In the genomic region with DNA sequence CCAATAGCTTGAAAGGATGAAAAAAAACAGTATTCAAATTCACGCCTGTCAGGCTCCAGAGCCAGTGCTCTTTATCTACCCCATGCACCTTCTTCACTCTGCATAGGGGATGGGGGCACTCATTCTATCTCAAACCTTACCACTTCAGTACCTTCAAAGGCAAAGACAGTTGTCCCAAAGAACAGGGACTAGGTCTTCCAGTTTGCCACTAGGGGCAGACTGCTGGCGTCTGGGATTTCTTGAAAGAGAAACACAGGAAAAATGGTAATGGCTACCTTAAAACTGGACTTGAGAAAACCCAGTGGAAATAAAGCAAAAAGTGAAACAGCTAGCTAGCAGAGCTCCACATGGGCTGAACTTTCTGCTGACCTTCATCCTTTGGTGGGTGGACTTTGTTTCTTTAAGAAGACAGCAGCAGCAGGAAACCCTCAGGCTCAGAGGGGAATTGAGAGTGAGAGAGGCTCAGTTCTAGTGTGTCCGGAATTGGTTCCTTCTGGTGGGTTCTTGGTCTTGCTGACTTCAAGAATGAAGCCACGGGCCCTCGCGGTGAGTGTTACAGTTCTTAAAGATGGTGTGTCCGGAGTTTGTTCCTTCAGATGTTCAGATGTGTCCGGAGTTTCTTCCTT, we compare ENCODE assay signal across 9 cellular contexts. TPM values are rescaled to one million over a fixed set of nuclear protein-coding genes. Genes with fewer than 3 reads are reported as not detected.
DNase-seq lines count a peak whose midpoint lies in the region; ATAC-seq and TF ChIP-seq lines count a peak whose summit lies in the region.
"Had no signal": no experiment of that assay in that cellular context is flagged by ENCODE, and none has a peak within 500 bp of the region (broad histone marks: within the 10 kb centered on the region; RNA-seq: fewer than 3 reads in every experiment).

No MANE protein-coding gene starts in this region.

- dilution Hi-C loops in mammary epithelial cell (cut with HindIII; ENCODE audit: low sequenced_read_pairs) = loop anchor here (5.0 kb wide), 1 partner anchor 89 kb away; no protein-coding TSS in a partner anchor

- in situ Hi-C loops in mammary epithelial cell (cut with MboI; ENCODE audit: low sequenced_read_pairs in 2 of 2) = no loop called here

- no peaks in the 10 kb centered on the region for H3K36me3 Mint-ChIP-seq in activated T-helper 1 cell treated with anti-CD3 and anti-CD28 coated beads, Interleukin-12 subunit alpha, Interleukin-12 subunit beta, Interleukin-2, Interleukin-4 antibody, amounts not matched to agents 30 ng/mL and 10 ng/mL and 1 ng/mL, durations not matched to agents 14 hours and 24 hours and 36 hours (ENCODE audit: low read depth)

- TF ChIP-seq CTCF in GM12872 (IDR thresholded peaks at IDR 0.05; ENCODE audit: insufficient read depth, low read depth, low read length) = peak; percentile 66
- TF ChIP-seq CTCF in mammary epithelial cell (conservative IDR thresholded peaks at IDR 0.05 in 1 of 2, IDR thresholded peaks at IDR 0.05 in 1 of 2; ENCODE audit: extremely low read depth in 1 of 2, insufficient read depth in 1 of 2, low read depth in 1 of 2, low read length in 2 of 2) = peak; percentile 59 to 62

- CTCF ChIA-PET in mammary epithelial cell (lab: Charles Lee; ENCODE audit: low non-redundant PET) = interaction anchor here (0.6 kb wide), 1 partner anchor 41 kb away, joined by 4 read pairs; no protein-coding TSS in a partner anchor

- no peaks in the 10 kb centered on the region for H3K27me3 ChIP-seq in mammary epithelial cell (ENCODE audit: insufficient read depth, low read length)

- DNase-seq in LoVo (ENCODE audit: low spot score) (peak; percentile 12), mammary epithelial cell (no peak), non-pigmented ciliary epithelial cell (ENCODE audit: low read depth) (peak; percentile 1), NCI-H2196 treated with DMSO at 0.1 percent for 48 hours (lab: John Stamatoyannopoulos, UW; ENCODE audit: unreplicated experiment) (no peak), middle frontal gyrus (ENCODE audit: extremely low spot score, low spot score) (no peak)
- DNase-seq in activated T-helper 1 cell treated with anti-CD3 and anti-CD28 coated beads, Interleukin-12 subunit alpha, Interleukin-12 subunit beta, Interleukin-2, Interleukin-4 antibody, amounts not matched to agents 30 ng/mL and 10 ng/mL and 1 ng/mL, durations not matched to agents 14 hours and 24 hours and 36 hours (ENCODE audit: low spot score) = no peak
- DNase-seq: effector CD8-positive, alpha-beta T cell had no signal

- no peaks in the 10 kb centered on the region for H4K20me1 ChIP-seq in mammary epithelial cell (ENCODE audit: insufficient read depth, low read length)

- no TSS peak for BruUV-seq in mammary epithelial cell (replicated peaks; lab: Mats Ljungman, UMichigan)

- no peak overlapping the region for H3K4me3 ChIP-seq in mammary epithelial cell (replicated peaks in 1 of 3; ENCODE audit: insufficient read depth in 1 of 3, low read depth in 2 of 3, low read length in 3 of 3)

- no peak overlapping the region for H3K9ac ChIP-seq in mammary epithelial cell (ENCODE audit: insufficient read depth, low read length)

- no peaks in the 10 kb centered on the region for H3K79me2 ChIP-seq in mammary epithelial cell (ENCODE audit: insufficient read depth, low read length)

- intact Hi-C loops in mammary epithelial cell (cut with micrococcal nuclease) = no loop called here
- intact Hi-C loops in activated T-helper 1 cell treated with anti-CD3 and anti-CD28 coated beads, Interleukin-12 subunit alpha, Interleukin-12 subunit beta, Interleukin-2, Interleukin-4 antibody, amounts not matched to agents 30 ng/mL and 10 ng/mL and 1 ng/mL, durations not matched to agents 14 hours and 24 hours and 36 hours (cut with micrococcal nuclease) = no loop called here

- no peaks in the 10 kb centered on the region for H3K4me1 ChIP-seq in mammary epithelial cell (ENCODE audit: insufficient read depth, low read length)

- no peaks in the 10 kb centered on the region for H3K9me3 ChIP-seq in mammary epithelial cell (replicated peaks; ENCODE audit: insufficient read depth, low read length)

- H3K4me2 ChIP-seq in mammary epithelial cell (ENCODE audit: insufficient read depth, low read depth, low read length) = no peak overlapping the region

- no peaks in the 10 kb centered on the region for H3K36me3 ChIP-seq in mammary epithelial cell (ENCODE audit: insufficient read depth, low read length)

- no peak overlapping the region for H3K27ac ChIP-seq in mammary epithelial cell (ENCODE audit: insufficient read depth, low read depth, low read length)

- H3K27me3 Mint-ChIP-seq in activated T-helper 1 cell treated with anti-CD3 and anti-CD28 coated beads, Interleukin-12 subunit alpha, Interleukin-12 subunit beta, Interleukin-2, Interleukin-4 antibody, amounts not matched to agents 30 ng/mL and 10 ng/mL and 1 ng/mL, durations not matched to agents 14 hours and 24 hours and 36 hours (ENCODE audit: insufficient read depth) = peaks cover 14% of the 10 kb centered on the region

- H2AFZ ChIP-seq in mammary epithelial cell (ENCODE audit: low read depth, low read length) = peak overlapping the region; percentile 59

- H3K27ac Mint-ChIP-seq in activated T-helper 1 cell treated with anti-CD3 and anti-CD28 coated beads, Interleukin-12 subunit alpha, Interleukin-12 subunit beta, Interleukin-2, Interleukin-4 antibody, amounts not matched to agents 30 ng/mL and 10 ng/mL and 1 ng/mL, durations not matched to agents 14 hours and 24 hours and 36 hours = no peak overlapping the region

- no peak for ATAC-seq in HG03280 (IDR thresholded peaks at IDR 0.05; ENCODE audit: unreplicated experiment)

- no peaks in the 10 kb centered on the region for H3K4me1 Mint-ChIP-seq in activated T-helper 1 cell treated with anti-CD3 and anti-CD28 coated beads, Interleukin-12 subunit alpha, Interleukin-12 subunit beta, Interleukin-2, Interleukin-4 antibody, amounts not matched to agents 30 ng/mL and 10 ng/mL and 1 ng/mL, durations not matched to agents 14 hours and 24 hours and 36 hours (ENCODE audit: low read depth)

- H3K4me3 Mint-ChIP-seq in activated T-helper 1 cell treated with anti-CD3 and anti-CD28 coated beads, Interleukin-12 subunit alpha, Interleukin-12 subunit beta, Interleukin-2, Interleukin-4 antibody, amounts not matched to agents 30 ng/mL and 10 ng/mL and 1 ng/mL, durations not matched to agents 14 hours and 24 hours and 36 hours = no peak overlapping the region

- H3K9me3 Mint-ChIP-seq in activated T-helper 1 cell treated with anti-CD3 and anti-CD28 coated beads, Interleukin-12 subunit alpha, Interleukin-12 subunit beta, Interleukin-2, Interleukin-4 antibody, amounts not matched to agents 30 ng/mL and 10 ng/mL and 1 ng/mL, durations not matched to agents 14 hours and 24 hours and 36 hours = no peaks in the 10 kb centered on the region

- WGBS in mammary epithelial cell (ENCODE audit: low coverage, missing lambda C conversion rate) = 71% methylated on average over 8 of the region's 8 CpGs

RNA-seq across cellular contexts. Expression of gene SLC36A1, which starts 41.0 kb away (rescaled TPM):
- total RNA-seq in mammary epithelial cell = 10 to 100 TPM in 1 of 2 donors, 1 to 10 TPM in 1; 9.7 to 11.0 TPM
- polyA plus RNA-seq in mammary epithelial cell = 11.7 TPM
- 41.5 TPM for polyA minus RNA-seq in mammary epithelial cell
- 5.8 and 7.9 TPM in 2 replicates for total RNA-seq in activated T-helper 1 cell treated with anti-CD3 and anti-CD28 coated beads, Interleukin-12 subunit alpha, Interleukin-12 subunit beta, Interleukin-2, Interleukin-4 antibody, amounts not matched to agents 30 ng/mL and 10 ng/mL and 1 ng/mL, durations not matched to agents 14 hours and 24 hours and 36 hours

RNA-seq across cellular contexts. Expression of gene SLC36A2, which starts 59.1 kb away (rescaled TPM):
- total RNA-seq in mammary epithelial cell = not detected
- polyA plus RNA-seq in mammary epithelial cell = not detected
- not detected for polyA minus RNA-seq in mammary epithelial cell
- not detected in 2 replicates for total RNA-seq in activated T-helper 1 cell treated with anti-CD3 and anti-CD28 coated beads, Interleukin-12 subunit alpha, Interleukin-12 subunit beta, Interleukin-2, Interleukin-4 antibody, amounts not matched to agents 30 ng/mL and 10 ng/mL and 1 ng/mL, durations not matched to agents 14 hours and 24 hours and 36 hours

Comparison
In these comparisons a context has a peak if more than half of its experiments do, and no peak if none do; other contexts are left out.
1. DNase-seq: peak in LoVo (single experiment) and non-pigmented ciliary epithelial cell (single experiment); none in mammary epithelial cell (single experiment), NCI-H2196 treated with DMSO at 0.1 percent for 48 hours (single experiment), activated T-helper 1 cell treated with anti-CD3 and anti-CD28 coated beads, Interleukin-12 subunit alpha, Interleukin-12 subunit beta, Interleukin-2, Interleukin-4 antibody, amounts not matched to agents 30 ng/mL and 10 ng/mL and 1 ng/mL, durations not matched to agents 14 hours and 24 hours and 36 hours (single experiment) and middle frontal gyrus (single experiment).